ENCODE assay signal across 28 cellular contexts in the genomic region with DNA sequence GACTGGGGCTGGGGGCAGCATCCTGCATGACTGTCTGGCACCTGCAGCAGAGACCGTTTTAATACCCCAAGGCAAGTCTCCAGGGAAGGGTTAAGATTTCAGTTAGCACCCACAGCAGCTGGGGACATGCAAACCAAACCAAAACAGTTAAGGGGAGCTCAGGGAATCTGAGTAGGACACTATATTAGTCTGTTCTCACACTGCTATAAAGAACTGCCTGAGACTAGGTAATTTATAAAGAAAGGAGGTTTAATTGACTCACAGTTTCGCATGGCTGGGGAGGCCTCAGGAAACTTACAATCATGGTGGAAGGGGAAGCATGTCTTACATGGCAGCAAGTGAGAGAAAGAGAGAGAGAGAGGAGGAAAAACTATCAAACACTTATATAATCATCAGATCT. TPM values are rescaled to one million over a fixed set of nuclear protein-coding genes. Genes with fewer than 3 reads are reported as not detected.
A peak's percentile ranks its signal among the peaks of the same experiment; 100 is the strongest.
DNase-seq lines count a peak whose midpoint lies in the region; ATAC-seq, FAIRE-seq and TF ChIP-seq lines count a peak whose summit lies in the region.
"Had no signal": no experiment of that assay in that cellular context is flagged by ENCODE, and none has a peak within 500 bp of the region (broad histone marks: within the 10 kb centered on the region; RNA-seq: fewer than 3 reads in every experiment).

No MANE protein-coding gene starts in this region.

- CTCF ChIA-PET in PC-3 (lab: Charles Lee), result no interaction called here

- H4K20me1 ChIP-seq in Karpas-422 (ENCODE audit: insufficient read depth, low read depth, low read length) (no peaks in the 10 kb centered on the region), PC-3 (ENCODE audit: low read length) (no peaks in the 10 kb centered on the region)

- no peak overlapping the region for H2AFZ ChIP-seq in Karpas-422 (ENCODE audit: low read length)
- H2AFZ ChIP-seq in PC-3 (ENCODE audit: low read length), result no peak overlapping the region
- H2AFZ ChIP-seq: PC-9 had no signal

- ATAC-seq in activated naive CD4-positive, alpha-beta T cell treated with anti-CD3 and anti-CD28 coated beads, Interleukin-2, amount 50 U/mL, for 72 hours, result peak; percentile 57 to 61
- no peak for ATAC-seq in PC-3
- ATAC-seq: Right ventricle myocardium inferior, SK-N-SH treated with all-trans-retinoic acid at 6 μM for 48 hours had no signal

- no peaks in the 10 kb centered on the region for H3K9me2 ChIP-seq in Karpas-422 (replicated peaks; ENCODE audit: insufficient read depth, low read length)
- H3K9me2 ChIP-seq in PC-3 (replicated peaks; ENCODE audit: low read length), result no peaks in the 10 kb centered on the region

- H3K4me3 ChIP-seq in Karpas-422 (ENCODE audit: low read length) (peak overlapping the region; percentile 35), PC-3 (ENCODE audit: low read length) (no peak overlapping the region), kidney (ENCODE audit: low read length in 2 of 2) (no peak overlapping the region)
- H3K4me3 ChIP-seq: HAP-1, PC-9, SJCRH30 had no signal

- H3K27ac ChIP-seq in Karpas-422 (ENCODE audit: low read length) (peak overlapping the region; percentile 96), PC-3 (ENCODE audit: low read length) (peak overlapping the region; percentile 29; the same call in 1 of the 2 replicates), kidney (ENCODE audit: low read depth in 2 of 2, low read length in 2 of 2) (no peak overlapping the region)
- H3K27ac ChIP-seq: PC-9, SJCRH30 had no signal

- peaks cover 70% of the 10 kb centered on the region for H3K4me1 ChIP-seq in Karpas-422 (ENCODE audit: low read length)
- H3K4me1 ChIP-seq in PC-3 (ENCODE audit: insufficient read depth, low read length), result peaks cover 41% of the 10 kb centered on the region
- no peaks in the 10 kb centered on the region for H3K4me1 ChIP-seq in kidney (ENCODE audit: control insufficient read depth in 1 of 2, insufficient read depth in 1 of 2, low read depth in 1 of 2, low read length in 2 of 2)
- H3K4me1 ChIP-seq: HAP-1, SJCRH30 had no signal

- no peaks in the 10 kb centered on the region for H3K79me2 ChIP-seq in Karpas-422 (ENCODE audit: low read length)
- no peaks in the 10 kb centered on the region for H3K79me2 ChIP-seq in PC-3 (ENCODE audit: low read length)

- H3K27me3 Mint-ChIP-seq in neural crest cell (ENCODE audit: low read depth), result no peaks in the 10 kb centered on the region

- no peaks in the 10 kb centered on the region for H3K36me3 Mint-ChIP-seq in activated naive CD4-positive, alpha-beta T cell treated with anti-CD3 and anti-CD28 coated beads, Interleukin-2, amount 50 U/mL, for 72 hours
- no peaks in the 10 kb centered on the region for H3K36me3 Mint-ChIP-seq in neural crest cell (ENCODE audit: low read depth)
- H3K36me3 Mint-ChIP-seq: CD14-positive monocyte; CD8-positive, alpha-beta memory T cell had no signal

- POLR2A ChIA-PET in PC-3 (lab: Charles Lee; ENCODE audit: unreplicated experiment), result no interaction called here

- no peaks in the 10 kb centered on the region; the same call in 1 of the 2 replicates for H3K9me3 ChIP-seq in Karpas-422 (ENCODE audit: low read length)
- no peaks in the 10 kb centered on the region for H3K9me3 ChIP-seq in PC-3 (ENCODE audit: low read length)
- no peaks in the 10 kb centered on the region for H3K9me3 ChIP-seq in kidney (ENCODE audit: control insufficient read depth in 1 of 2, low read length in 2 of 2)
- H3K9me3 ChIP-seq: HAP-1, SJCRH30 had no signal

- no peaks in the 10 kb centered on the region for H3F3A ChIP-seq in PC-3 (ENCODE audit: low read length, unreplicated experiment)

- peak overlapping the region in 1 of 2 donors; percentile 18 for H3K27ac Mint-ChIP-seq in activated naive CD4-positive, alpha-beta T cell treated with anti-CD3 and anti-CD28 coated beads, Interleukin-2, amount 50 U/mL, for 72 hours
- peak overlapping the region; percentile 28 for H3K27ac Mint-ChIP-seq in neural crest cell (ENCODE audit: unreplicated experiment)
- H3K27ac Mint-ChIP-seq: CD8-positive, alpha-beta memory T cell; HFFc6 had no signal

- no TSS peak for BruUV-seq in PC-3 (replicated peaks; lab: Mats Ljungman, UMichigan)

- H3K4me1 Mint-ChIP-seq in neural crest cell, result peaks cover 5% of the 10 kb centered on the region
- H3K4me1 Mint-ChIP-seq: CD14-positive monocyte; CD8-positive, alpha-beta memory T cell had no signal

- H3K4me2 ChIP-seq in Karpas-422 (ENCODE audit: low read depth, low read length, poor library complexity, severe bottlenecking) (peak overlapping the region; percentile 64), PC-3 (ENCODE audit: low read length) (no peak overlapping the region; the same call in 1 of the 2 replicates)
- H3K4me2 ChIP-seq: PC-9 had no signal

- H3K4me3 Mint-ChIP-seq in neural crest cell, result no peak overlapping the region
- H3K4me3 Mint-ChIP-seq: CD14-positive monocyte; CD8-positive, alpha-beta memory T cell; HFFc6 had no signal

- TF ChIP-seq CTCF in PC-3 (conservative IDR thresholded peaks at IDR 0.05; ENCODE audit: low read depth, low read length) (no peak), neural crest cell (conservative IDR thresholded peaks at IDR 0.05) (no peak), kidney (IDR thresholded peaks at IDR 0.05; ENCODE audit: borderline replicate concordance, extremely low read depth, insufficient read depth) (no peak)

- peaks cover 0 to 5% of the 10 kb centered on the region in 2 donors for H3K9me3 Mint-ChIP-seq in activated naive CD4-positive, alpha-beta T cell treated with anti-CD3 and anti-CD28 coated beads, Interleukin-2, amount 50 U/mL, for 72 hours
- H3K9me3 Mint-ChIP-seq in neural crest cell, result peaks cover 2% of the 10 kb centered on the region
- H3K9me3 Mint-ChIP-seq: CD14-positive monocyte, HFFc6 had no signal

- DNase-seq in activated naive CD4-positive, alpha-beta T cell treated with anti-CD3 and anti-CD28 coated beads, Interleukin-2, amount 50 U/mL, for 72 hours (ENCODE audit: low spot score in 2 of 2), result no peak
- no peak for DNase-seq in activated naive CD4-positive, alpha-beta T cell treated with Interleukin-2 at 50 U/mL for 16 hours
- DNase-seq in Karpas-422, result peak; percentile 94
- DNase-seq in PC-3, result no peak
- no peak for DNase-seq in neural crest cell (ENCODE audit: low read depth, low spot score)
- no peak for DNase-seq in kidney
- no peak for DNase-seq in NK-92 treated with Interleukin-12 subunit alpha and Interleukin-12 subunit beta, amount 100 ng/mL, for 24 hours (lab: John Stamatoyannopoulos, UW)
- no peak for DNase-seq in EL
- DNase-seq: CD8-positive, alpha-beta memory T cell; DMS 273 treated with DMSO at 0.1 percent for 48 hours; DMS79; GOT3; KG1; NCI-H1048; NCI-H1417; NCI-H1694; NCI-H2029 treated with DMSO at 0.1 percent for 48 hours; NCI-H446 treated with DMSO at 0.1 percent for 48 hours; NCI-H69; SJCRH30 had no signal

- intact Hi-C loops in PC-3 (cut with micrococcal nuclease), result no loop called here
- intact Hi-C loops in kidney (cut with DNase I), result no loop called here

- H3K9ac ChIP-seq in Karpas-422 (ENCODE audit: low read length), result peak overlapping the region; percentile 65
- no peak overlapping the region for H3K9ac ChIP-seq in PC-3 (ENCODE audit: low read length)
- no peak overlapping the region for H3K9ac ChIP-seq in kidney (ENCODE audit: low read length in 2 of 2)

- FAIRE-seq in kidney (lab: Jason Lieb, UNC), result no peak
- FAIRE-seq: GM18507 had no signal

- no peaks in the 10 kb centered on the region for H3K27me3 ChIP-seq in Karpas-422 (ENCODE audit: low read length)
- no peaks in the 10 kb centered on the region for H3K27me3 ChIP-seq in PC-3 (ENCODE audit: low read length)
- H3K27me3 ChIP-seq: SJCRH30 had no signal

- H3K36me3 ChIP-seq in Karpas-422 (ENCODE audit: insufficient read depth, low read length), result peaks cover 4% of the 10 kb centered on the region; the same call in 1 of the 2 replicates
- no peaks in the 10 kb centered on the region for H3K36me3 ChIP-seq in PC-3 (ENCODE audit: low read depth, low read length)
- no peaks in the 10 kb centered on the region for H3K36me3 ChIP-seq in kidney (ENCODE audit: control insufficient read depth in 1 of 2, insufficient read depth in 2 of 2, low read length in 2 of 2)
- H3K36me3 ChIP-seq: HAP-1, SJCRH30 had no signal

RNA-seq across cellular contexts. Expression of a gene that starts 25.3 kb away (rescaled TPM):
- total RNA-seq in activated naive CD4-positive, alpha-beta T cell treated with anti-CD3 and anti-CD28 coated beads, Interleukin-2, amount 50 U/mL, for 72 hours, result under 1 TPM in 1 of 2 donors, not detected in 1; 0.35 TPM
- total RNA-seq in Karpas-422 (2014; rRNA removed; shearing (Covaris generic); ENCODE audit: low replicate concordance), result not detected in 2 replicates
- total RNA-seq in PC-3 (2014; rRNA removed), result not detected in 2 replicates
- not detected in 2 replicates for total RNA-seq in neural crest cell
- 39.9 TPM for total RNA-seq in kidney
- polyA plus RNA-seq in kidney (ENCODE audit: insufficient read depth, low read depth, low replicate concordance), result 5.5 TPM
- total RNA-seq: A673; CD8-positive, alpha-beta memory T cell; PC-9 had no signal
- polyA plus RNA-seq: CD14-positive monocyte; CD8-positive, alpha-beta memory T cell had no signal

Comparison
In these comparisons a context has a peak if more than half of its experiments do, and no peak if none do; other contexts are left out.
1. H3K27ac ChIP-seq: peak in Karpas-422 (single experiment) and PC-3 (single experiment); none in kidney (0 of 2).
2. RNA of a gene that starts 25.3 kb away (total RNA-seq): 39.9 TPM in kidney (single experiment); 0.35 TPM in activated naive CD4-positive, alpha-beta T cell treated with anti-CD3 and anti-CD28 coated beads, Interleukin-2, amount 50 U/mL, for 72 hours, not detected in neural crest cell, not detected in Karpas-422 and not detected in PC-3; every median in the first group is over 10 times any median in the second.